In the genomic region with DNA sequence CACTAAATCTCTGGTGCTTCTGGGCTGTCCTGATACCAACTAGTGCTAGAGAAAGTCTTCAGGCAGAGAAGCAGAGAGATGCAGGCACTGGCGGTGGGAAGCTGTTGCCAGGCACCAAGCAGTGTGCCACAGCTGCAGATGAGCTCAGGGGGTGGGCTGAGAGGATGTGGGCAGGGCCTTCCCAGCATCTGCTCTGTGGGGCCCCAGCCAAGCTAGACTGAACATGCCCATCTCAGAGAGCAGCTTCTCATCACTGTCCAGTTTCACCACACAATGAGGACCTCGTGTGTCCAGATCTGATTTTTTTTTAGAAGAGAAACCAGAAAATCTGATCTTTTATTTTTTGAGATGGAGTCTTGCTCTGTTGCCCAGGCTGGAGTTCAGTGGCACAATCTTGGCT, we compare ENCODE assay signal across 10 cellular contexts. TPM values are rescaled to one million over a fixed set of nuclear protein-coding genes. Genes with fewer than 3 reads are reported as not detected.
DNase-seq lines count a peak whose midpoint lies in the region; ATAC-seq and TF ChIP-seq lines count a peak whose summit lies in the region.
"Had no signal": no experiment of that assay in that cellular context is flagged by ENCODE, and none has a peak within 500 bp of the region (broad histone marks: within the 10 kb centered on the region; RNA-seq: fewer than 3 reads in every experiment).

No MANE protein-coding gene starts in this region.

- H3F3A ChIP-seq in PC-9 (ENCODE audit: insufficient read depth, low read depth), result no peaks in the 10 kb centered on the region

- no peak overlapping the region for H3K27ac ChIP-seq in PC-9
- no peak overlapping the region for H3K27ac ChIP-seq in upper lobe of left lung
- H3K27ac ChIP-seq: tibial artery had no signal

- WGBS in upper lobe of left lung, 2 donors, result 70 to 81% methylated on average over 2 of the region's 2 CpGs

- H3K36me3 ChIP-seq in PC-9 (ENCODE audit: low read depth) (no peaks in the 10 kb centered on the region), upper lobe of left lung (peaks cover 11 to 40% (median 28%) of the 10 kb centered on the region in 4 donors)

- TF ChIP-seq POLR2A in upper lobe of left lung (IDR thresholded peaks at IDR 0.05), result no peak

- H3K27ac Mint-ChIP-seq in central memory CD8-positive, alpha-beta T cell (ENCODE audit: low read depth), result peak overlapping the region; percentile 16

- POLR2A ChIA-PET in PC-9 (lab: Charles Lee; ENCODE audit: unreplicated experiment), result no interaction called here

- H3K36me3 Mint-ChIP-seq in central memory CD8-positive, alpha-beta T cell (ENCODE audit: insufficient read depth), result peaks cover 7% of the 10 kb centered on the region

- TF ChIP-seq CTCF in PC-9 (conservative IDR thresholded peaks at IDR 0.05), result no peak
- no peak for TF ChIP-seq CTCF in upper lobe of left lung (IDR thresholded peaks at IDR 0.05)

- H3K79me2 ChIP-seq in PC-9 (ENCODE audit: low read depth), result no peaks in the 10 kb centered on the region

- H3K4me3 Mint-ChIP-seq in central memory CD8-positive, alpha-beta T cell, result no peak overlapping the region

- H3K4me3 ChIP-seq in PC-9 (no peak overlapping the region), upper lobe of left lung (no peak overlapping the region)
- H3K4me3 ChIP-seq: tibial artery had no signal

- H3K9me2 ChIP-seq in PC-9 (ENCODE audit: insufficient read depth), result no peaks in the 10 kb centered on the region

- BruUV-seq in PC-9 (replicated peaks; lab: Mats Ljungman, UMichigan), result no TSS peak

- intact Hi-C loops in posterior cingulate gyrus (cut with DNase I) (no loop called here), PC-9 (cut with micrococcal nuclease; ENCODE audit: unreplicated experiment) (no loop called here)

- no peak overlapping the region for H2AFZ ChIP-seq in PC-9

- peak; percentile 10 for DNase-seq in NCI-H146 (lab: John Stamatoyannopoulos, UW)
- no peak for DNase-seq in NCI-H146 treated with DMSO at 0.1 percent for 48 hours (lab: John Stamatoyannopoulos, UW; ENCODE audit: unreplicated experiment)
- DNase-seq in NCI-H2196 (lab: John Stamatoyannopoulos, UW; ENCODE audit: unreplicated experiment), result peak; percentile 41
- DNase-seq in central memory CD8-positive, alpha-beta T cell (ENCODE audit: low spot score in 2 of 2), result no peak
- DNase-seq in posterior cingulate gyrus, result peak; percentile 76 to 99 (median 87)
- no peak for DNase-seq in activated gamma-delta T cell treated with Interleukin-2 at 50 U/mL for 16 hours
- DNase-seq in PC-9, result no peak
- no peak for DNase-seq in upper lobe of left lung
- DNase-seq: right cardiac atrium, tibial artery had no signal

- H3K27me3 ChIP-seq in PC-9 (ENCODE audit: insufficient read depth, low read depth), result no peaks in the 10 kb centered on the region
- H3K27me3 ChIP-seq in upper lobe of left lung, result no peaks in the 10 kb centered on the region
- H3K27me3 ChIP-seq: tibial artery had no signal

- no peak overlapping the region for H3K4me2 ChIP-seq in PC-9

- no peaks in the 10 kb centered on the region for H3K4me1 ChIP-seq in PC-9 (replicated peaks; ENCODE audit: insufficient read depth)
- H3K4me1 ChIP-seq in upper lobe of left lung, result peaks cover 0 to 3% (median 0%) of the 10 kb centered on the region in 4 donors

- no peaks in the 10 kb centered on the region for H3K27me3 Mint-ChIP-seq in central memory CD8-positive, alpha-beta T cell

- H3K9me3 ChIP-seq in PC-9 (ENCODE audit: insufficient read depth, low read depth) (no peaks in the 10 kb centered on the region), upper lobe of left lung (no peaks in the 10 kb centered on the region)
- H3K9me3 ChIP-seq: tibial artery had no signal

- CTCF ChIA-PET in PC-9 (lab: Charles Lee), result no interaction called here

- ATAC-seq in central memory CD8-positive, alpha-beta T cell (replicated peaks; ENCODE audit: extremely low read depth, poor library complexity, severe bottlenecking), result no peak
- ATAC-seq in upper lobe of left lung (ENCODE audit: low FRiP score in 2 of 2), result no peak

- peaks cover 4% of the 10 kb centered on the region; the same call in 1 of the 2 replicates for H4K20me1 ChIP-seq in PC-9 (ENCODE audit: insufficient read depth)

- TF ChIP-seq EP300 in upper lobe of left lung (IDR thresholded peaks at IDR 0.05), result no peak

- peaks cover 20% of the 10 kb centered on the region for H3K4me1 Mint-ChIP-seq in central memory CD8-positive, alpha-beta T cell

- no peaks in the 10 kb centered on the region for H3K9me3 Mint-ChIP-seq in central memory CD8-positive, alpha-beta T cell

RNA-seq across cellular contexts. Expression of a gene that starts 17.1 kb away (rescaled TPM):
- total RNA-seq in PC-9 (2021), result 25.8 and 28.4 TPM in 2 replicates
- 10 to 100 TPM; 21.9 to 36.5 (median 31.5) TPM for total RNA-seq in upper lobe of left lung

RNA-seq across cellular contexts. Expression of a gene that starts 21.5 kb away (rescaled TPM):
- 1.3 and 1.7 TPM in 2 replicates for total RNA-seq in PC-9 (2021)
- total RNA-seq in upper lobe of left lung, result 1 to 10 TPM; 1.6 to 4.2 (median 2.4) TPM

RNA-seq across cellular contexts. Expression of a gene that starts 25.5 kb away (rescaled TPM):
- total RNA-seq in PC-9 (2021) (1.3 TPM in 1 of 2 replicates, not detected in the other), upper lobe of left lung (1 to 10 TPM in 5 of 6 donors, not detected in 1; 1.6 to 4.2 (median 2.3) TPM)

RNA-seq across cellular contexts. Expression of a gene that starts 26.5 kb away (rescaled TPM):
- total RNA-seq in PC-9 (2021), result 39.5 and 56.2 TPM in 2 replicates
- 100 to 1,000 TPM in 1 of 6 donors, 10 to 100 TPM in 5; 48.2 to 106 (median 60.6) TPM for total RNA-seq in upper lobe of left lung

RNA-seq across cellular contexts. Expression of a gene that starts 33.8 kb away (rescaled TPM):
- 10.0 and 11.9 TPM in 2 replicates for total RNA-seq in PC-9 (2021)
- total RNA-seq in upper lobe of left lung, result 100 to 1,000 TPM in 1 of 6 donors, 10 to 100 TPM in 5; 21.9 to 117 (median 26.1) TPM

Comparison
In these comparisons a context has a peak if more than half of its experiments do, and no peak if none do; other contexts are left out.
1. DNase-seq: peak in NCI-H146 (single experiment), NCI-H2196 (single experiment) and posterior cingulate gyrus (10 of 10); none in NCI-H146 treated with DMSO at 0.1 percent for 48 hours (single experiment), central memory CD8-positive, alpha-beta T cell (0 of 2), activated gamma-delta T cell treated with Interleukin-2 at 50 U/mL for 16 hours (single experiment), PC-9 (0 of 2) and upper lobe of left lung (0 of 2).